In genomic region chrX:131828482-131828881, GRCh38 we compare ENCODE assay signal across 9 cellular contexts.
DNase-seq lines count a peak whose midpoint lies in the region; ATAC-seq and TF ChIP-seq lines count a peak whose summit lies in the region.
"Had no signal": no experiment of that assay in that cellular context is flagged by ENCODE, and none has a peak within 500 bp of the region (broad histone marks: within the 10 kb centered on the region; RNA-seq: fewer than 3 reads in every experiment).

No MANE protein-coding gene starts in this region.

- H3K36me3 Mint-ChIP-seq in WTC11 (peaks cover 27% of the 10 kb centered on the region), immature natural killer cell (no peaks in the 10 kb centered on the region)
- H3K36me3 Mint-ChIP-seq in naive thymus-derived CD8-positive, alpha-beta T cell = no peaks in the 10 kb centered on the region
- H3K36me3 Mint-ChIP-seq: memory B cell had no signal

- H3K4me2 ChIP-seq in HCT116 (ENCODE audit: low read length) = peak overlapping the region; percentile 36

- CTCF ChIA-PET in HCT116 (lab: Charles Lee) = interaction anchor here (1.0 to 1.6 kb wide), 6 partner anchors 13 to 787 kb away, joined by 3 to 7 read pairs (median 4); partner anchors contain the start of gene RAP2C
- CTCF ChIA-PET in WTC11 (lab: Charles Lee) = interaction anchor here (0.7 to 1.3 kb wide), 4 partner anchors 13 to 391 kb away, joined by 3 to 11 read pairs (median 3); partner anchors contain the start of gene RAP2C

- ATAC-seq in HCT116 (no peak), WTC11 (no peak)
- no peak for ATAC-seq in naive thymus-derived CD8-positive, alpha-beta T cell

- H3K27me3 Mint-ChIP-seq in WTC11 (ENCODE audit: low read depth) (no peaks in the 10 kb centered on the region), immature natural killer cell (ENCODE audit: low read depth in 3 of 3) (peaks cover 2 to 6% (median 5%) of the 10 kb centered on the region in 3 donors)
- H3K27me3 Mint-ChIP-seq in naive thymus-derived CD8-positive, alpha-beta T cell = no peaks in the 10 kb centered on the region
- H3K27me3 Mint-ChIP-seq: memory B cell had no signal

- H3K79me2 ChIP-seq in HCT116 (ENCODE audit: insufficient read depth, low read length) = peaks cover 61% of the 10 kb centered on the region

- H3K9me3 ChIP-seq in HCT116 (ENCODE audit: control insufficient read depth in 1 of 2, insufficient read depth in 1 of 2, low read depth in 1 of 2, low read length in 2 of 2) = no peaks in the 10 kb centered on the region
- no peaks in the 10 kb centered on the region for H3K9me3 ChIP-seq in mesodermal cell (ENCODE audit: control insufficient read depth, low read length)

- intact Hi-C loops in HCT116 (cut with micrococcal nuclease) = no loop called here

- H3K4me3 ChIP-seq in HCT116 (replicated peaks in 1 of 2; ENCODE audit: low read depth in 1 of 2, low read length in 2 of 2) (peak overlapping the region; percentile 16; a peak in 3 of 4 replicates), mesodermal cell (ENCODE audit: extremely low read depth, insufficient read depth, low read length, poor library complexity, severe bottlenecking) (peak overlapping the region; percentile 45)

- H4K20me1 ChIP-seq in HCT116 (ENCODE audit: insufficient read depth) = no peaks in the 10 kb centered on the region

- H3K27ac Mint-ChIP-seq in WTC11 (peak overlapping the region; percentile 72), immature natural killer cell (no peak overlapping the region)
- H3K27ac Mint-ChIP-seq in naive thymus-derived CD8-positive, alpha-beta T cell = no peak overlapping the region
- H3K27ac Mint-ChIP-seq: memory B cell had no signal

- H3K4me1 Mint-ChIP-seq in WTC11 (peaks cover 35% of the 10 kb centered on the region), immature natural killer cell (peaks cover 28 to 29% of the 10 kb centered on the region in 2 donors)
- peaks cover 4 to 34% (median 22%) of the 10 kb centered on the region in 4 donors for H3K4me1 Mint-ChIP-seq in naive thymus-derived CD8-positive, alpha-beta T cell

- H3K9me2 ChIP-seq in HCT116 (ENCODE audit: insufficient read depth) = no peaks in the 10 kb centered on the region

- POLR2A ChIA-PET in HCT116 (lab: Charles Lee) (no interaction called here), WTC11 (lab: Charles Lee) (interaction anchor here (1.1 kb wide), 1 partner anchor 194 kb away, joined by 5 read pairs; the partner anchor contains the start of gene STK26)
- POLR2A ChIA-PET in naive thymus-derived CD8-positive, alpha-beta T cell (lab: Charles Lee) = no interaction called here

- H2AFZ ChIP-seq in HCT116 (ENCODE audit: low read depth, low read length, poor library complexity, severe bottlenecking) = no peak overlapping the region

- no peak overlapping the region for H3K9ac ChIP-seq in HCT116 (ENCODE audit: low read length)

- TF ChIP-seq CTCF in HCT116 (IDR thresholded peaks at IDR 0.05 in 2 of 3, conservative IDR thresholded peaks at IDR 0.05 in 1 of 3; ENCODE audit: borderline replicate concordance in 1 of 3, insufficient read depth in 1 of 3, low read depth in 2 of 3, low read length in 2 of 3) (no peak), WTC11 (IDR thresholded peaks at IDR 0.05) (no peak)

- BruUV-seq in HCT116 (replicated peaks; lab: Mats Ljungman, UMichigan) = no TSS peak

- H3K27ac ChIP-seq in HCT116 (ENCODE audit: low read depth, low read length) (no peak overlapping the region), mesodermal cell (ENCODE audit: low read depth, low read length, severe bottlenecking) (no peak overlapping the region)

- RAD21 ChIA-PET in HCT116 (lab: Charles Lee; ENCODE audit: low non-redundant PET in 1 of 2, low total read pairs in 2 of 2, uncharacterized antibody in 2 of 2, unreplicated experiment in 2 of 2) = no interaction called here

- peaks cover 0 to 24% of the 10 kb centered on the region in 2 experiments; a peak in 3 of 4 replicates for H3K4me1 ChIP-seq in HCT116 (ENCODE audit: control insufficient read depth in 1 of 2, insufficient read depth in 2 of 2, low read length in 2 of 2)
- H3K4me1 ChIP-seq in mesodermal cell (ENCODE audit: control insufficient read depth, insufficient read depth, low read length, poor library complexity, severe bottlenecking) = peaks cover 8% of the 10 kb centered on the region

- H3K27me3 ChIP-seq in HCT116 (ENCODE audit: insufficient read depth, low read length) = no peaks in the 10 kb centered on the region

- TF ChIP-seq RAD21 in HCT116 (IDR thresholded peaks at IDR 0.05; ENCODE audit: low read depth) = no peak

- TF ChIP-seq POLR2A in HCT116 (IDR thresholded peaks at IDR 0.05; ENCODE audit: borderline replicate concordance, extremely low read depth, insufficient read depth, insufficient read length) = no peak

- H3K36me3 ChIP-seq in HCT116 (ENCODE audit: control insufficient read depth in 1 of 2, insufficient read depth in 2 of 2, low read length in 2 of 2) (peaks cover 0 to 3% of the 10 kb centered on the region in 2 experiments; a peak in 2 of 4 replicates), mesodermal cell (ENCODE audit: control insufficient read depth, insufficient read depth, low read length) (peaks cover 10% of the 10 kb centered on the region)

- H3K9me3 Mint-ChIP-seq in WTC11 (no peaks in the 10 kb centered on the region), immature natural killer cell (no peaks in the 10 kb centered on the region)
- H3K9me3 Mint-ChIP-seq in naive thymus-derived CD8-positive, alpha-beta T cell = no peaks in the 10 kb centered on the region
- H3K9me3 Mint-ChIP-seq: memory B cell had no signal

- DNase-seq in NCI-H524 (lab: John Stamatoyannopoulos, UW) (peak; percentile 21 to 51), NCI-H524 treated with DMSO at 0.1 percent for 48 hours (lab: John Stamatoyannopoulos, UW) (no peak), HCT116 (ENCODE audit: low read depth, low spot score) (no peak), WTC11 (ENCODE audit: low spot score) (no peak), NCI-H2196 (lab: John Stamatoyannopoulos, UW; ENCODE audit: unreplicated experiment) (no peak), immature natural killer cell (no peak)
- no peak for DNase-seq in naive thymus-derived CD8-positive, alpha-beta T cell

- H3K4me3 Mint-ChIP-seq in WTC11 (peak overlapping the region; percentile 77), immature natural killer cell (no peak overlapping the region)
- peak overlapping the region in 3 of 10 donors; percentile 9 to 47 (median 20) for H3K4me3 Mint-ChIP-seq in naive thymus-derived CD8-positive, alpha-beta T cell

TF ChIP-seq in HCT116, 20 proteins besides CTCF, POLR2A, EP300 and RAD21 (continues in another document):
- TF ChIP-seq CBX3 (IDR thresholded peaks at IDR 0.05; ENCODE audit: low read depth) (no peak), YY1 (IDR thresholded peaks at IDR 0.05; ENCODE audit: extremely low read depth, insufficient replicate concordance, low read depth, low read length) (no peak), SRF (IDR thresholded peaks at IDR 0.05; ENCODE audit: low read depth) (no peak), ZBTB33 (IDR thresholded peaks at IDR 0.05; ENCODE audit: extremely low read depth, insufficient replicate concordance, low read length) (no peak), EZH2phosphoT487 (IDR thresholded peaks at IDR 0.05; ENCODE audit: borderline replicate concordance) (no peak), POLR2AphosphoS5 (IDR thresholded peaks at IDR 0.05; ENCODE audit: low read depth, low read length) (no peak)

TF ChIP-seq in WTC11, 78 proteins besides CTCF, POLR2A, EP300 and RAD21 (continues in another document):
- TF ChIP-seq NFE2L1 (CRISPR knock-in tag; IDR thresholded peaks at IDR 0.05) (no peak), USF1 (CRISPR knock-in tag; IDR thresholded peaks at IDR 0.05) (no peak), NR2C2 (CRISPR knock-in tag; IDR thresholded peaks at IDR 0.05) (no peak), ZSCAN18 (CRISPR knock-in tag; IDR thresholded peaks at IDR 0.05) (no peak)

Comparison
In these comparisons a context has a peak if more than half of its experiments do, and no peak if none do; other contexts are left out.
1. DNase-seq: peak in NCI-H524 (2 of 2); none in NCI-H524 treated with DMSO at 0.1 percent for 48 hours (single experiment), HCT116 (single experiment), WTC11 (single experiment), NCI-H2196 (single experiment), immature natural killer cell (0 of 3) and naive thymus-derived CD8-positive, alpha-beta T cell (0 of 10).